ENCODE assay signal across 1 cellular context in genomic region chr12:56116267-56117081, GRCh38.
TF ChIP-seq lines count a peak whose summit lies in the region.

RPL41 (plus strand) TSS chr12:56116633.

TF ChIP-seq in HepG2, 621 proteins besides CTCF, POLR2A, EP300 and RAD21 (continued from another document and continues in another):
- TF ChIP-seq NRL (CRISPR knock-in tag; IDR thresholded peaks at IDR 0.05; ENCODE audit: borderline replicate concordance), result peak; percentile 32; the same call in 1 of the 2 replicates
- no peak for TF ChIP-seq JARID2 (CRISPR knock-in tag; IDR thresholded peaks at IDR 0.05; ENCODE audit: insufficient replicate concordance)
- TF ChIP-seq ZFP62 (CRISPR knock-in tag; IDR thresholded peaks at IDR 0.05), result no peak
- TF ChIP-seq RARG (CRISPR knock-in tag; IDR thresholded peaks at IDR 0.05; ENCODE audit: low read depth), result peak; percentile 80; the same call in 1 of the 2 replicates
- TF ChIP-seq IKZF5 (CRISPR knock-in tag; IDR thresholded peaks at IDR 0.05), result peak; percentile 72; the same call in 1 of the 2 replicates
- TF ChIP-seq RBM39 (IDR thresholded peaks at IDR 0.05; ENCODE audit: low read depth, low read length, poor library complexity, severe bottlenecking), result peak; percentile 31
- no peak for TF ChIP-seq PITX1 (CRISPR knock-in tag; IDR thresholded peaks at IDR 0.05)
- peak; percentile 86 for TF ChIP-seq ZFP90 (CRISPR knock-in tag; IDR thresholded peaks at IDR 0.05; ENCODE audit: borderline replicate concordance)
- no peak for TF ChIP-seq TCF7 (IDR thresholded peaks at IDR 0.05; ENCODE audit: low read depth)
- no peak for TF ChIP-seq ZKSCAN1 (IDR thresholded peaks at IDR 0.05; ENCODE audit: low read length)
- TF ChIP-seq PREB (CRISPR knock-in tag; IDR thresholded peaks at IDR 0.05), result no peak
- TF ChIP-seq TSC22D2 (CRISPR knock-in tag; IDR thresholded peaks at IDR 0.05; ENCODE audit: borderline replicate concordance), result peak; percentile 83; the same call in 1 of the 2 replicates
- TF ChIP-seq, protein P1, sequence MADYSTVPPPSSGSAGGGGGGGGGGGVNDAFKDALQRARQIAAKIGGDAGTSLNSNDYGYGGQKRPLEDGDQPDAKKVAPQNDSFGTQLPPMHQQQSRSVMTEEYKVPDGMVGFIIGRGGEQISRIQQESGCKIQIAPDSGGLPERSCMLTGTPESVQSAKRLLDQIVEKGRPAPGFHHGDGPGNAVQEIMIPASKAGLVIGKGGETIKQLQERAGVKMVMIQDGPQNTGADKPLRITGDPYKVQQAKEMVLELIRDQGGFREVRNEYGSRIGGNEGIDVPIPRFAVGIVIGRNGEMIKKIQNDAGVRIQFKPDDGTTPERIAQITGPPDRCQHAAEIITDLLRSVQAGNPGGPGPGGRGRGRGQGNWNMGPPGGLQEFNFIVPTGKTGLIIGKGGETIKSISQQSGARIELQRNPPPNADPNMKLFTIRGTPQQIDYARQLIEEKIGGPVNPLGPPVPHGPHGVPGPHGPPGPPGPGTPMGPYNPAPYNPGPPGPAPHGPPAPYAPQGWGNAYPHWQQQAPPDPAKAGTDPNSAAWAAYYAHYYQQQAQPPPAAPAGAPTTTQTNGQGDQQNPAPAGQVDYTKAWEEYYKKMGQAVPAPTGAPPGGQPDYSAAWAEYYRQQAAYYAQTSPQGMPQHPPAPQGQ (CRISPR knock-in tag; IDR thresholded peaks at IDR 0.05; ENCODE audit: borderline replicate concordance), result no peak
- TF ChIP-seq ZC3H4 (CRISPR knock-in tag; IDR thresholded peaks at IDR 0.05; ENCODE audit: borderline replicate concordance), result peak; percentile 74; the same call in 1 of the 2 replicates
- TF ChIP-seq ZNF24 (IDR thresholded peaks at IDR 0.05), result 0 out of 2 replicates have a peak, but pooled peaks have one; percentile 47
- TF ChIP-seq ZNF569 (CRISPR knock-in tag; IDR thresholded peaks at IDR 0.05; ENCODE audit: borderline replicate concordance), result no peak
- TF ChIP-seq, protein P2, sequence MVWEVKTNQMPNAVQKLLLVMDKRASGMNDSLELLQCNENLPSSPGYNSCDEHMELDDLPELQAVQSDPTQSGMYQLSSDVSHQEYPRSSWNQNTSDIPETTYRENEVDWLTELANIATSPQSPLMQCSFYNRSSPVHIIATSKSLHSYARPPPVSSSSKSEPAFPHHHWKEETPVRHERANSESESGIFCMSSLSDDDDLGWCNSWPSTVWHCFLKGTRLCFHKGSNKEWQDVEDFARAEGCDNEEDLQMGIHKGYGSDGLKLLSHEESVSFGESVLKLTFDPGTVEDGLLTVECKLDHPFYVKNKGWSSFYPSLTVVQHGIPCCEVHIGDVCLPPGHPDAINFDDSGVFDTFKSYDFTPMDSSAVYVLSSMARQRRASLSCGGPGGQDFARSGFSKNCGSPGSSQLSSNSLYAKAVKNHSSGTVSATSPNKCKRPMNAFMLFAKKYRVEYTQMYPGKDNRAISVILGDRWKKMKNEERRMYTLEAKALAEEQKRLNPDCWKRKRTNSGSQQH (CRISPR knock-in tag; IDR thresholded peaks at IDR 0.05; ENCODE audit: low read depth), result no peak
- TF ChIP-seq RXRB (CRISPR knock-in tag; IDR thresholded peaks at IDR 0.05; ENCODE audit: borderline replicate concordance), result peak; percentile 51; the same call in 1 of the 2 replicates
- no peak for TF ChIP-seq ZNF75D (CRISPR knock-in tag; IDR thresholded peaks at IDR 0.05; ENCODE audit: borderline replicate concordance)
- TF ChIP-seq NR3C1 (CRISPR knock-in tag; IDR thresholded peaks at IDR 0.05), result no peak
- TF ChIP-seq ZBTB8A (CRISPR knock-in tag; IDR thresholded peaks at IDR 0.05; ENCODE audit: borderline replicate concordance, low read depth), result no peak
- TF ChIP-seq YEATS4 (CRISPR knock-in tag; IDR thresholded peaks at IDR 0.05; ENCODE audit: borderline replicate concordance), result peak; percentile 89
- TF ChIP-seq HNRNPK (IDR thresholded peaks at IDR 0.05; ENCODE audit: low read depth, low read length, poor library complexity, severe bottlenecking), result no peak
- TF ChIP-seq ZBTB33 (CRISPR knock-in tag; IDR thresholded peaks at IDR 0.05), result no peak
- TF ChIP-seq SNAPC2 (CRISPR knock-in tag; IDR thresholded peaks at IDR 0.05), result peak; percentile 46; the same call in 1 of the 2 replicates
- TF ChIP-seq, protein P3, sequence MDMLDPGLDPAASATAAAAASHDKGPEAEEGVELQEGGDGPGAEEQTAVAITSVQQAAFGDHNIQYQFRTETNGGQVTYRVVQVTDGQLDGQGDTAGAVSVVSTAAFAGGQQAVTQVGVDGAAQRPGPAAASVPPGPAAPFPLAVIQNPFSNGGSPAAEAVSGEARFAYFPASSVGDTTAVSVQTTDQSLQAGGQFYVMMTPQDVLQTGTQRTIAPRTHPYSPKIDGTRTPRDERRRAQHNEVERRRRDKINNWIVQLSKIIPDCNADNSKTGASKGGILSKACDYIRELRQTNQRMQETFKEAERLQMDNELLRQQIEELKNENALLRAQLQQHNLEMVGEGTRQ (IDR thresholded peaks at IDR 0.05; ENCODE audit: low read depth, low read length), result no peak
- TF ChIP-seq, protein P3 (CRISPR knock-in tag; IDR thresholded peaks at IDR 0.05; ENCODE audit: borderline replicate concordance), result no peak
- no peak for TF ChIP-seq SMARCE1 (IDR thresholded peaks at IDR 0.05; ENCODE audit: borderline replicate concordance)
- TF ChIP-seq, protein P4, sequence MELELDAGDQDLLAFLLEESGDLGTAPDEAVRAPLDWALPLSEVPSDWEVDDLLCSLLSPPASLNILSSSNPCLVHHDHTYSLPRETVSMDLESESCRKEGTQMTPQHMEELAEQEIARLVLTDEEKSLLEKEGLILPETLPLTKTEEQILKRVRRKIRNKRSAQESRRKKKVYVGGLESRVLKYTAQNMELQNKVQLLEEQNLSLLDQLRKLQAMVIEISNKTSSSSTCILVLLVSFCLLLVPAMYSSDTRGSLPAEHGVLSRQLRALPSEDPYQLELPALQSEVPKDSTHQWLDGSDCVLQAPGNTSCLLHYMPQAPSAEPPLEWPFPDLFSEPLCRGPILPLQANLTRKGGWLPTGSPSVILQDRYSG (CRISPR knock-in tag; IDR thresholded peaks at IDR 0.05), result no peak
- TF ChIP-seq TBX2 (CRISPR knock-in tag; IDR thresholded peaks at IDR 0.05; ENCODE audit: borderline replicate concordance), result peak; percentile 46; the same call in 1 of the 2 replicates
- peak; percentile 83 for TF ChIP-seq ASH2L (IDR thresholded peaks at IDR 0.05; ENCODE audit: insufficient read length, low read depth, low read length)
- TF ChIP-seq SIX1 (CRISPR knock-in tag; IDR thresholded peaks at IDR 0.05; ENCODE audit: borderline replicate concordance), result peak; percentile 60; the same call in 1 of the 2 replicates
- TF ChIP-seq FIP1L1 (IDR thresholded peaks at IDR 0.05; ENCODE audit: borderline replicate concordance, insufficient read depth, low read depth, low read length), result no peak
- no peak for TF ChIP-seq RORA (CRISPR knock-in tag; IDR thresholded peaks at IDR 0.05)
- no peak; the same call in 1 of the 2 replicates for TF ChIP-seq PHF21A (CRISPR knock-in tag; IDR thresholded peaks at IDR 0.05)
- TF ChIP-seq PHB2 (IDR thresholded peaks at IDR 0.05; ENCODE audit: partially characterized antibody), result no peak
- no peak; the same call in 1 of the 2 replicates for TF ChIP-seq ZNF275 (CRISPR knock-in tag; IDR thresholded peaks at IDR 0.05; ENCODE audit: borderline replicate concordance)
- peak; percentile 84 for TF ChIP-seq PHF5A (CRISPR knock-in tag; IDR thresholded peaks at IDR 0.05; ENCODE audit: low read depth, unreplicated experiment)
- TF ChIP-seq ETV5 (CRISPR knock-in tag; IDR thresholded peaks at IDR 0.05; ENCODE audit: borderline replicate concordance), result peak; percentile 69
- TF ChIP-seq TCF12 (IDR thresholded peaks at IDR 0.05), result no peak
- peak; percentile 70; the same call in 1 of the 2 replicates for TF ChIP-seq TCF12 (CRISPR knock-in tag; IDR thresholded peaks at IDR 0.05)
- TF ChIP-seq TOPORS (CRISPR knock-in tag; IDR thresholded peaks at IDR 0.05), result 0 out of 2 replicates have a peak, but pooled peaks have one; percentile 43
- peak; percentile 80; the same call in 1 of the 3 replicates for TF ChIP-seq MXI1 (IDR thresholded peaks at IDR 0.05; ENCODE audit: borderline replicate concordance, low read depth, low read length)
- TF ChIP-seq REST (IDR thresholded peaks at IDR 0.05; ENCODE audit: borderline replicate concordance in 1 of 2, low read depth in 1 of 2, low read length in 2 of 2), result peak in 1 of 2 experiments; percentile 59; a peak in 2 of 4 replicates
- TF ChIP-seq, protein P5, sequence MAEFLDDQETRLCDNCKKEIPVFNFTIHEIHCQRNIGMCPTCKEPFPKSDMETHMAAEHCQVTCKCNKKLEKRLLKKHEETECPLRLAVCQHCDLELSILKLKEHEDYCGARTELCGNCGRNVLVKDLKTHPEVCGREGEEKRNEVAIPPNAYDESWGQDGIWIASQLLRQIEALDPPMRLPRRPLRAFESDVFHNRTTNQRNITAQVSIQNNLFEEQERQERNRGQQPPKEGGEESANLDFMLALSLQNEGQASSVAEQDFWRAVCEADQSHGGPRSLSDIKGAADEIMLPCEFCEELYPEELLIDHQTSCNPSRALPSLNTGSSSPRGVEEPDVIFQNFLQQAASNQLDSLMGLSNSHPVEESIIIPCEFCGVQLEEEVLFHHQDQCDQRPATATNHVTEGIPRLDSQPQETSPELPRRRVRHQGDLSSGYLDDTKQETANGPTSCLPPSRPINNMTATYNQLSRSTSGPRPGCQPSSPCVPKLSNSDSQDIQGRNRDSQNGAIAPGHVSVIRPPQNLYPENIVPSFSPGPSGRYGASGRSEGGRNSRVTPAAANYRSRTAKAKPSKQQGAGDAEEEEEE (CRISPR knock-in tag; IDR thresholded peaks at IDR 0.05; ENCODE audit: borderline replicate concordance), result no peak
- TF ChIP-seq FOXK2 (IDR thresholded peaks at IDR 0.05), result no peak
